Comparison of ENCODE assay signal across 18 cellular contexts in the genomic region with DNA sequence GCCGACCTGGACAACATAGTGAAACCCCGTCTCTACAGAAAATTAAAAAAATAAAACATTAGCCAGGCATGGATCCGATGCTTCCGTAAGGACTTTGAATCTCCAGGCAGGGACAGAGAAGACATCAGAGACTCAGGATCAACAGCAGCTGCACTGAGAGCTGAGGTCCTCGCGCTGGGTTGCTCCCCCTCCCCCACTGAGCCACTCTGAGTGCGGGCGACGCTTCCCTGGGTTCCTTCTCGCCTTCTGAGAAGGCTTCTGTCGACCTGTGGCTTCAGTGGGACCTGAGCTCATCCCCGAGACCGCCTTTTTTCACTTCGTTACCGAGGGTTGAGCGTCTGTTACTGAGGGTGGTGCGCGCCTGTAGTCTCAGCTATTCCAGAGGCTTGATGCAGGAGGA. TPM values are rescaled to one million over a fixed set of nuclear protein-coding genes. Genes with fewer than 3 reads are reported as not detected.
DNase-seq lines count a peak whose midpoint lies in the region; ATAC-seq and TF ChIP-seq lines count a peak whose summit lies in the region.
"Had no signal": no experiment of that assay in that cellular context is flagged by ENCODE, and none has a peak within 500 bp of the region (broad histone marks: within the 10 kb centered on the region; RNA-seq: fewer than 3 reads in every experiment).

No MANE protein-coding gene starts in this region.

- ATAC-seq in HG03039 (IDR thresholded peaks at IDR 0.05; ENCODE audit: unreplicated experiment), result no peak

- DNase-seq in progenitor cell of endocrine pancreas (ENCODE audit: low spot score, unreplicated experiment) (no peak), HuH-7.5 (ENCODE audit: low spot score) (no peak), NCI-H2107 treated with DMSO at 0.1 percent for 48 hours (lab: John Stamatoyannopoulos, UW; ENCODE audit: unreplicated experiment) (no peak)
- DNase-seq: ACHN, DMS79 treated with DMSO at 0.1 percent for 48 hours, H9, MM.1S, NCI-H1092, NCI-H146, NCI-H2081, NCI-H446 treated with DMSO at 0.1 percent for 48 hours, SIG-M5 had no signal

- H3K4me1 ChIP-seq in BLaER1, result peaks cover 62% of the 10 kb centered on the region

- H3K27ac ChIP-seq in BLaER1 (no peak overlapping the region), KOPT-K1 (ENCODE audit: low read depth, low read length, poor library complexity, severe bottlenecking) (peak overlapping the region; percentile 37)
- H3K27ac ChIP-seq: HL-60 had no signal

- peak overlapping the region; percentile 83 for H3K4me2 ChIP-seq in BLaER1

- H3K9me3 ChIP-seq in BLaER1 (no peaks in the 10 kb centered on the region), KOPT-K1 (ENCODE audit: insufficient read depth, low read length, poor library complexity, severe bottlenecking) (no peaks in the 10 kb centered on the region)

- H4K20me1 ChIP-seq in BLaER1, result no peaks in the 10 kb centered on the region

- H3K4me3 Mint-ChIP-seq in brain (peak overlapping the region; percentile 31 to 77 (median 56)), progenitor cell of endocrine pancreas (ENCODE audit: low read depth) (no peak overlapping the region)

- peak overlapping the region; percentile 40; the same call in 1 of the 2 replicates for H3K9ac ChIP-seq in BLaER1

- H3K4me3 ChIP-seq in BLaER1, result peak overlapping the region; percentile 31; the same call in 1 of the 2 replicates

- H3K27me3 Mint-ChIP-seq in brain (peaks cover 6% of the 10 kb centered on the region), progenitor cell of endocrine pancreas (peaks cover 45% of the 10 kb centered on the region)

- H3K4me1 Mint-ChIP-seq in brain, result peaks cover 60% of the 10 kb centered on the region
- H3K4me1 Mint-ChIP-seq in progenitor cell of endocrine pancreas (ENCODE audit: low read depth), result peaks cover 9% of the 10 kb centered on the region

- no peaks in the 10 kb centered on the region for H3K36me3 Mint-ChIP-seq in brain
- H3K36me3 Mint-ChIP-seq in progenitor cell of endocrine pancreas (ENCODE audit: insufficient read depth), result no peaks in the 10 kb centered on the region
- H3K36me3 Mint-ChIP-seq: CD14-positive monocyte had no signal

- H3K27ac Mint-ChIP-seq in brain, result peak overlapping the region in 3 of 5 experiments; percentile 64 to 91 (median 86)
- H3K27ac Mint-ChIP-seq in progenitor cell of endocrine pancreas, result peak overlapping the region; percentile 62
- H3K27ac Mint-ChIP-seq: CD14-positive monocyte, H9 had no signal

- H3K36me3 ChIP-seq in BLaER1 (no peaks in the 10 kb centered on the region), KOPT-K1 (ENCODE audit: insufficient read depth, low read length) (no peaks in the 10 kb centered on the region)

- no peak for TF ChIP-seq CTCF in brain (conservative IDR thresholded peaks at IDR 0.05)
- no peak for TF ChIP-seq CTCF in progenitor cell of endocrine pancreas (IDR thresholded peaks at IDR 0.05; ENCODE audit: unreplicated experiment)

- H3K9me3 Mint-ChIP-seq in brain, result peaks cover 0 to 3% (median 0%) of the 10 kb centered on the region in 5 experiments
- H3K9me3 Mint-ChIP-seq in progenitor cell of endocrine pancreas (ENCODE audit: low read depth), result no peaks in the 10 kb centered on the region
- H3K9me3 Mint-ChIP-seq: H9 had no signal

- H3K27me3 ChIP-seq in BLaER1, result no peaks in the 10 kb centered on the region

RNA-seq across cellular contexts. Expression of a gene that starts 20.4 kb away (rescaled TPM):
- 5,204 TPM for polyA plus RNA-seq in brain (ENCODE audit: insufficient read depth, low read depth, low replicate concordance)
- 3,227 and 3,279 TPM in 2 replicates for total RNA-seq in progenitor cell of endocrine pancreas

RNA-seq across cellular contexts. Expression of a gene that starts 36.0 kb away (rescaled TPM):
- 1.3 TPM for polyA plus RNA-seq in brain (ENCODE audit: insufficient read depth, low read depth, low replicate concordance)
- 4.8 and 5.3 TPM in 2 replicates for total RNA-seq in progenitor cell of endocrine pancreas
- polyA plus RNA-seq: CD14-positive monocyte had no signal

RNA-seq across cellular contexts. Expression of a gene that starts 60.0 kb away (rescaled TPM):
- polyA plus RNA-seq in brain (ENCODE audit: insufficient read depth, low read depth, low replicate concordance), result 25.8 TPM
- 46.5 and 47.7 TPM in 2 replicates for total RNA-seq in progenitor cell of endocrine pancreas
